In the genomic region with DNA sequence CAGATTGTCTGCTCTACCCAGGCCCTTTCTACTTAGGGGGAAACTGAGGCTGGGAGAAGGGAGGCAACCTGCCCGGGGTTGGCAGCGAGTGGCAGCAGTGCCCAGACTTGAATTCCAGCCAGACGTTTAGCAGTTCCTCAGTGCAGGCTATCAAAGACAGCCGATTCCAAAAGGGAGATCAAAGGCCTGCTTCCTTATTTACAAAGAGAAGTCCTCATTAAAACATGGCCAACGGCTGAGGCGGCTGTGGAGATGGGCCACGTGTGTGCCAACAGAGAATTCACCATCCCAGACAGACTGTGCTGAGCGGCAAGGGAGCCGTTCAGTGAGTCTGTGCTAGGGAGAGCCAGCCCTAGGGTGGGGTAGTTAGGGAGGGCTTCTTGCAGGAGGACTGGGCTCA, we compare ENCODE assay signal across 18 cellular contexts. TPM values are rescaled to one million over a fixed set of nuclear protein-coding genes. Genes with fewer than 3 reads are reported as not detected.
DNase-seq lines count a peak whose midpoint lies in the region; FAIRE-seq and TF ChIP-seq lines count a peak whose summit lies in the region.
"Had no signal": no experiment of that assay in that cellular context is flagged by ENCODE, and none has a peak within 500 bp of the region (broad histone marks: within the 10 kb centered on the region; RNA-seq: fewer than 3 reads in every experiment).

No MANE protein-coding gene starts in this region.

- DNase-seq in DMS53 (lab: John Stamatoyannopoulos, UW) (peak; percentile 74), NCI-H1092 (lab: John Stamatoyannopoulos, UW) (peak; percentile 17), retina (peak; percentile 27), cerebellum (ENCODE audit: low spot score) (no peak), CD1c-positive myeloid dendritic cell (ENCODE audit: extremely low spot score) (no peak), D721Med (ENCODE audit: insufficient read length, low spot score) (no peak)
- DNase-seq: BE2C; CD8-positive, alpha-beta memory T cell; HCEC 1CT; IMR-90; Kasumi-1; NCI-H1048; NCI-H187; NCI-H524 treated with DMSO at 0.1 percent for 48 hours; PC-9 had no signal

- H3K36me3 Mint-ChIP-seq in brain: no peaks in the 10 kb centered on the region
- H3K36me3 Mint-ChIP-seq: CD8-positive, alpha-beta memory T cell had no signal

- no peak overlapping the region for H3K4me3 Mint-ChIP-seq in brain
- H3K4me3 Mint-ChIP-seq: CD8-positive, alpha-beta memory T cell had no signal

- TF ChIP-seq CTCF in brain (conservative IDR thresholded peaks at IDR 0.05) (no peak), D721Med (IDR thresholded peaks at IDR 0.05; ENCODE audit: insufficient read depth, missing control alignments) (no peak)

- peaks cover 0 to 2% (median 0%) of the 10 kb centered on the region in 5 experiments for H3K9me3 Mint-ChIP-seq in brain
- H3K9me3 Mint-ChIP-seq: CD8-positive, alpha-beta memory T cell had no signal

- FAIRE-seq in D721Med (lab: Jason Lieb, UNC): no peak

- peaks cover 30% of the 10 kb centered on the region for H3K4me1 Mint-ChIP-seq in brain
- H3K4me1 Mint-ChIP-seq: CD8-positive, alpha-beta memory T cell had no signal

- H3K27ac Mint-ChIP-seq in brain: peak overlapping the region in 3 of 5 experiments; percentile 34 to 66 (median 60)
- H3K27ac Mint-ChIP-seq: CD8-positive, alpha-beta memory T cell had no signal

- no peaks in the 10 kb centered on the region for H3K27me3 Mint-ChIP-seq in brain

RNA-seq across cellular contexts. Expression of a gene that starts 27.7 kb away (rescaled TPM):
- 106 TPM for polyA plus RNA-seq in brain (ENCODE audit: insufficient read depth, low read depth, low replicate concordance)
- 7.0 TPM for total RNA-seq in cerebellum
- total RNA-seq: IMR-90, PC-9, SK-MEL-5 had no signal
- polyA plus RNA-seq: AG04450; CD8-positive, alpha-beta memory T cell; IMR-90 had no signal

RNA-seq across cellular contexts. Expression of a gene that starts 29.9 kb away (rescaled TPM):
- 29.6 TPM for polyA plus RNA-seq in brain (ENCODE audit: insufficient read depth, low read depth, low replicate concordance)
- total RNA-seq in cerebellum: 83.8 TPM
- polyA plus RNA-seq: CD8-positive, alpha-beta memory T cell had no signal

RNA-seq across cellular contexts. Expression of a gene that starts 37.3 kb away (rescaled TPM):
- 82.6 TPM for polyA plus RNA-seq in brain (ENCODE audit: insufficient read depth, low read depth, low replicate concordance)
- total RNA-seq in cerebellum: 8.4 TPM
- total RNA-seq: IMR-90, PC-9, SK-MEL-5 had no signal
- polyA plus RNA-seq: AG04450; CD8-positive, alpha-beta memory T cell; IMR-90 had no signal

RNA-seq across cellular contexts. Expression of a gene that starts 44.3 kb away (rescaled TPM):
- polyA plus RNA-seq in brain (ENCODE audit: insufficient read depth, low read depth, low replicate concordance): 86.1 TPM
- 5.8 TPM for total RNA-seq in cerebellum
- total RNA-seq: IMR-90, PC-9, SK-MEL-5 had no signal
- polyA plus RNA-seq: AG04450; CD8-positive, alpha-beta memory T cell; IMR-90 had no signal

Comparison
In these comparisons a context has a peak if more than half of its experiments do, and no peak if none do; other contexts are left out.
1. DNase-seq: peak in DMS53 (single experiment), NCI-H1092 (single experiment) and retina (single experiment); none in cerebellum (single experiment), CD1c-positive myeloid dendritic cell (single experiment) and D721Med (single experiment).